2 cellular contexts compared by ENCODE assay signal in the genomic region with DNA sequence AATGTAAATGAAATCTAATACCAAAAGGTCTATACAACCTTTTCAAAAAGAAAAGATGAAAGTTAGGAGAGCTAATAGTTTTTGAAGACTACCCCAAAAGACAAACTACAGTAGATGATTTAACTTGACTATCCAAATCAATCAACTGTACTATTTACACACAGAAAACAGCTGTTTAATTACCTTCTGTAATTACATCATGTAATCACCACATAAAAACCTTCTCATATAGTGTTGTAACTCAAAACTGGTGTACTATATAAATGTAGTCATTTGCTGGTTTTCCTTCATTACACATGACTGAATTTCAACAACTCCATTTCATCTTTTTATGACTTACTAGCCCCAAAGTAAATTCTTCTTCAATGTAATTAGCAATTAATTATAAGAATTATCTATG.
TF ChIP-seq lines count a peak whose summit lies in the region.

No MANE protein-coding gene starts in this region.

TF ChIP-seq in SK-N-SH, 30 proteins besides CTCF, POLR2A, EP300 and RAD21 (continued from another document):
- TF ChIP-seq, protein P1, sequence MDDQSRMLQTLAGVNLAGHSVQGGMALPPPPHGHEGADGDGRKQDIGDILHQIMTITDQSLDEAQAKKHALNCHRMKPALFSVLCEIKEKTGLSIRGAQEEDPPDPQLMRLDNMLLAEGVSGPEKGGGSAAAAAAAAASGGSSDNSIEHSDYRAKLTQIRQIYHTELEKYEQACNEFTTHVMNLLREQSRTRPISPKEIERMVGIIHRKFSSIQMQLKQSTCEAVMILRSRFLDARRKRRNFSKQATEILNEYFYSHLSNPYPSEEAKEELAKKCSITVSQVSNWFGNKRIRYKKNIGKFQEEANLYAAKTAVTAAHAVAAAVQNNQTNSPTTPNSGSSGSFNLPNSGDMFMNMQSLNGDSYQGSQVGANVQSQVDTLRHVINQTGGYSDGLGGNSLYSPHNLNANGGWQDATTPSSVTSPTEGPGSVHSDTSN (IDR thresholded peaks at IDR 0.05): no peak
- TF ChIP-seq ELF1 (IDR thresholded peaks at IDR 0.05) (no peak), FOXJ3 (CRISPR knock-in tag; IDR thresholded peaks at IDR 0.05) (no peak), NFIC (IDR thresholded peaks at IDR 0.05; ENCODE audit: borderline replicate concordance) (no peak), NRF1 (IDR thresholded peaks at IDR 0.05; ENCODE audit: low read depth, low read length) (no peak), YY1 (IDR thresholded peaks at IDR 0.05; ENCODE audit: low read depth) (no peak), TAF1 (IDR thresholded peaks at IDR 0.05; ENCODE audit: borderline replicate concordance, low read depth, low read length) (no peak), GABPA (IDR thresholded peaks at IDR 0.05; ENCODE audit: low read depth) (no peak)
- TF ChIP-seq, protein P2, sequence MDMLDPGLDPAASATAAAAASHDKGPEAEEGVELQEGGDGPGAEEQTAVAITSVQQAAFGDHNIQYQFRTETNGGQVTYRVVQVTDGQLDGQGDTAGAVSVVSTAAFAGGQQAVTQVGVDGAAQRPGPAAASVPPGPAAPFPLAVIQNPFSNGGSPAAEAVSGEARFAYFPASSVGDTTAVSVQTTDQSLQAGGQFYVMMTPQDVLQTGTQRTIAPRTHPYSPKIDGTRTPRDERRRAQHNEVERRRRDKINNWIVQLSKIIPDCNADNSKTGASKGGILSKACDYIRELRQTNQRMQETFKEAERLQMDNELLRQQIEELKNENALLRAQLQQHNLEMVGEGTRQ (IDR thresholded peaks at IDR 0.05; ENCODE audit: borderline replicate concordance, low read depth, low read length): no peak

TF ChIP-seq in SK-N-SH treated with all-trans-retinoic acid at 6 μM for 48 hours, 23 proteins besides CTCF, POLR2A, EP300 and RAD21 (continued from another document):
- TF ChIP-seq, protein P3, sequence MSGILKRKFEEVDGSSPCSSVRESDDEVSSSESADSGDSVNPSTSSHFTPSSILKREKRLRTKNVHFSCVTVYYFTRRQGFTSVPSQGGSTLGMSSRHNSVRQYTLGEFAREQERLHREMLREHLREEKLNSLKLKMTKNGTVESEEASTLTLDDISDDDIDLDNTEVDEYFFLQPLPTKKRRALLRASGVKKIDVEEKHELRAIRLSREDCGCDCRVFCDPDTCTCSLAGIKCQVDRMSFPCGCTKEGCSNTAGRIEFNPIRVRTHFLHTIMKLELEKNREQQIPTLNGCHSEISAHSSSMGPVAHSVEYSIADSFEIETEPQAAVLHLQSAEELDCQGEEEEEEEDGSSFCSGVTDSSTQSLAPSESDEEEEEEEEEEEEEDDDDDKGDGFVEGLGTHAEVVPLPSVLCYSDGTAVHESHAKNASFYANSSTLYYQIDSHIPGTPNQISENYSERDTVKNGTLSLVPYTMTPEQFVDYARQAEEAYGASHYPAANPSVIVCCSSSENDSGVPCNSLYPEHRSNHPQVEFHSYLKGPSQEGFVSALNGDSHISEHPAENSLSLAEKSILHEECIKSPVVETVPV (CRISPR knock-in tag; IDR thresholded peaks at IDR 0.05): no peak
- TF ChIP-seq, protein P4, sequence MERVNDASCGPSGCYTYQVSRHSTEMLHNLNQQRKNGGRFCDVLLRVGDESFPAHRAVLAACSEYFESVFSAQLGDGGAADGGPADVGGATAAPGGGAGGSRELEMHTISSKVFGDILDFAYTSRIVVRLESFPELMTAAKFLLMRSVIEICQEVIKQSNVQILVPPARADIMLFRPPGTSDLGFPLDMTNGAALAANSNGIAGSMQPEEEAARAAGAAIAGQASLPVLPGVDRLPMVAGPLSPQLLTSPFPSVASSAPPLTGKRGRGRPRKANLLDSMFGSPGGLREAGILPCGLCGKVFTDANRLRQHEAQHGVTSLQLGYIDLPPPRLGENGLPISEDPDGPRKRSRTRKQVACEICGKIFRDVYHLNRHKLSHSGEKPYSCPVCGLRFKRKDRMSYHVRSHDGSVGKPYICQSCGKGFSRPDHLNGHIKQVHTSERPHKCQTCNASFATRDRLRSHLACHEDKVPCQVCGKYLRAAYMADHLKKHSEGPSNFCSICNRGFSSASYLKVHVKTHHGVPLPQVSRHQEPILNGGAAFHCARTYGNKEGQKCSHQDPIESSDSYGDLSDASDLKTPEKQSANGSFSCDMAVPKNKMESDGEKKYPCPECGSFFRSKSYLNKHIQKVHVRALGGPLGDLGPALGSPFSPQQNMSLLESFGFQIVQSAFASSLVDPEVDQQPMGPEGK (CRISPR knock-in tag; IDR thresholded peaks at IDR 0.05; ENCODE audit: borderline replicate concordance): no peak
- TF ChIP-seq ARNTL (CRISPR knock-in tag; IDR thresholded peaks at IDR 0.05; ENCODE audit: borderline replicate concordance, low read depth) (no peak), ZNF8 (CRISPR knock-in tag; IDR thresholded peaks at IDR 0.05) (no peak), ESRRG (CRISPR knock-in tag; IDR thresholded peaks at IDR 0.05) (no peak), CSDC2 (CRISPR knock-in tag; IDR thresholded peaks at IDR 0.05) (no peak), ZNF565 (CRISPR knock-in tag; conservative IDR thresholded peaks at IDR 0.05; ENCODE audit: low read depth) (no peak), PPARA (CRISPR knock-in tag; IDR thresholded peaks at IDR 0.05; ENCODE audit: borderline replicate concordance) (no peak), ZFP3 (CRISPR knock-in tag; IDR thresholded peaks at IDR 0.05) (no peak), OSR1 (CRISPR knock-in tag; IDR thresholded peaks at IDR 0.05) (no peak)
- TF ChIP-seq, protein P5, sequence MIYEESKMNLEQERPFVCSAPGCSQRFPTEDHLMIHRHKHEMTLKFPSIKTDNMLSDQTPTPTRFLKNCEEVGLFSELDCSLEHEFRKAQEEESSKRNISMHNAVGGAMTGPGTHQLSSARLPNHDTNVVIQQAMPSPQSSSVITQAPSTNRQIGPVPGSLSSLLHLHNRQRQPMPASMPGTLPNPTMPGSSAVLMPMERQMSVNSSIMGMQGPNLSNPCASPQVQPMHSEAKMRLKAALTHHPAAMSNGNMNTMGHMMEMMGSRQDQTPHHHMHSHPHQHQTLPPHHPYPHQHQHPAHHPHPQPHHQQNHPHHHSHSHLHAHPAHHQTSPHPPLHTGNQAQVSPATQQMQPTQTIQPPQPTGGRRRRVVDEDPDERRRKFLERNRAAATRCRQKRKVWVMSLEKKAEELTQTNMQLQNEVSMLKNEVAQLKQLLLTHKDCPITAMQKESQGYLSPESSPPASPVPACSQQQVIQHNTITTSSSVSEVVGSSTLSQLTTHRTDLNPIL (CRISPR knock-in tag; IDR thresholded peaks at IDR 0.05; ENCODE audit: low read depth): no peak
